8 cellular contexts compared by ENCODE assay signal in genomic region chr15:69265347-69265955, GRCh38. TPM values are rescaled to one million over a fixed set of nuclear protein-coding genes. Genes with fewer than 3 reads are reported as not detected.
DNase-seq lines count a peak whose midpoint lies in the region; ATAC-seq and TF ChIP-seq lines count a peak whose summit lies in the region.

No MANE protein-coding gene starts in this region.

- DNase-seq in DMS53 (lab: John Stamatoyannopoulos, UW) (peak; percentile 55), LHCN-M2 (ENCODE audit: low read depth) (peak; percentile 41), body of pancreas (no peak), mesendoderm (peak; percentile 25), GM19240 (ENCODE audit: insufficient read length, low spot score) (no peak), HPDE6-E6E7 (ENCODE audit: extremely low spot score) (no peak), occipital lobe (lab: John Stamatoyannopoulos, UW) (no peak)

- H3K27me3 ChIP-seq in body of pancreas (no peaks in the 10 kb centered on the region), mesendoderm (ENCODE audit: insufficient read depth, low read length, poor library complexity) (no peaks in the 10 kb centered on the region)

- H2BK120ac ChIP-seq in mesendoderm (ENCODE audit: low read depth, low read length), result no peak overlapping the region

- no peaks in the 10 kb centered on the region for H3K79me1 ChIP-seq in mesendoderm (ENCODE audit: low read length)

- H3K56ac ChIP-seq in mesendoderm (ENCODE audit: low read length), result no peak overlapping the region

- H3K23ac ChIP-seq in mesendoderm (ENCODE audit: low read length), result no peak overlapping the region

- H3K4me3 ChIP-seq in body of pancreas, result no peak overlapping the region
- no peak overlapping the region for H3K4me3 ChIP-seq in mesendoderm (ENCODE audit: low read length)

- peak; percentile 8 to 66 (median 61) for TF ChIP-seq CTCF in body of pancreas (IDR thresholded peaks at IDR 0.05)

- no peak overlapping the region for H4K8ac ChIP-seq in mesendoderm (ENCODE audit: low read depth, low read length)

- H3K4me1 ChIP-seq in body of pancreas (no peaks in the 10 kb centered on the region), mesendoderm (ENCODE audit: control insufficient read depth, low read depth, low read length) (no peaks in the 10 kb centered on the region)

- H3K9ac ChIP-seq in mesendoderm (ENCODE audit: low read length), result no peak overlapping the region

- H2BK5ac ChIP-seq in mesendoderm (ENCODE audit: low read length), result no peak overlapping the region

- H3K79me2 ChIP-seq in mesendoderm (ENCODE audit: control insufficient read depth, insufficient read depth, low read length), result no peaks in the 10 kb centered on the region

- H3K18ac ChIP-seq in mesendoderm (ENCODE audit: low read length), result no peak overlapping the region

- no peak overlapping the region for H3K4me2 ChIP-seq in mesendoderm (ENCODE audit: low read length)

- no peak overlapping the region for H2AK5ac ChIP-seq in mesendoderm (ENCODE audit: low read length)

- no peak overlapping the region for H4K5ac ChIP-seq in mesendoderm (ENCODE audit: low read length)

- H2BK15ac ChIP-seq in mesendoderm (replicated peaks; ENCODE audit: low read depth), result no peak overlapping the region

- H3K4ac ChIP-seq in mesendoderm (ENCODE audit: low read depth, low read length), result no peak overlapping the region

- intact Hi-C loops in body of pancreas (cut with DNase I), result loop anchor here (10.0 kb wide), 1 partner anchor 211 kb away; no protein-coding TSS in a partner anchor

- 28 to 31% methylated on average over 5 of the region's 5 CpGs for WGBS in body of pancreas, 2 donors
- WGBS in mesendoderm (ENCODE audit: extremely low coverage, insufficient coverage, low lambda C conversion rate), result no CpG with 5 or more reads among the region's 5 CpGs

- no peak for TF ChIP-seq POLR2A in body of pancreas (IDR thresholded peaks at IDR 0.05)

- no peaks in the 10 kb centered on the region for H3K36me3 ChIP-seq in body of pancreas (replicated peaks in 1 of 2; ENCODE audit: insufficient read depth in 1 of 2, low read depth in 2 of 2)
- H3K36me3 ChIP-seq in mesendoderm (ENCODE audit: control insufficient read depth, insufficient read depth, low read length), result no peaks in the 10 kb centered on the region

- H3K27ac ChIP-seq in body of pancreas (no peak overlapping the region), mesendoderm (ENCODE audit: low read depth, low read length) (no peak overlapping the region)

- no peak for ATAC-seq in body of pancreas
- ATAC-seq in HG03354 (IDR thresholded peaks at IDR 0.05; ENCODE audit: poor library complexity, severe bottlenecking, unreplicated experiment), result no peak

- no peaks in the 10 kb centered on the region for H3K9me3 ChIP-seq in body of pancreas

RNA-seq across cellular contexts. Expression of gene PAQR5, which starts 33.3 kb away (rescaled TPM):
- 13.0 and 13.9 TPM in 2 replicates for total RNA-seq in LHCN-M2 (2014; rRNA removed)
- polyA plus RNA-seq in LHCN-M2 (2012), result 8.9 TPM
- total RNA-seq in body of pancreas, result 10 to 100 TPM in 1 of 2 donors, 1 to 10 TPM in 1; 6.5 to 11.5 TPM
- 2.0 TPM for polyA plus RNA-seq in mesendoderm (2013, experiment 1 of 2)
- polyA plus RNA-seq in mesendoderm (2013, experiment 2 of 2), result 2.4 TPM
- 1.1 TPM for total RNA-seq in occipital lobe

Comparison
In these comparisons a context has a peak if more than half of its experiments do, and no peak if none do; other contexts are left out.
1. DNase-seq: peak in DMS53 (single experiment), LHCN-M2 (single experiment) and mesendoderm (single experiment); none in body of pancreas (0 of 4), GM19240 (single experiment), HPDE6-E6E7 (single experiment) and occipital lobe (single experiment).